Comparison of ENCODE assay signal across 10 cellular contexts in genomic region chr20:13856356-13856755, GRCh38.
"Had no signal": no experiment of that assay in that cellular context is flagged by ENCODE, and none has a peak within 500 bp of the region (broad histone marks: within the 10 kb centered on the region; RNA-seq: fewer than 3 reads in every experiment).

No MANE protein-coding gene starts in this region.

- H3K27ac ChIP-seq: lower lobe of right lung, uterus had no signal

- H3K4me3 ChIP-seq: lower lobe of right lung, uterus had no signal

- H3K4me1 ChIP-seq: lower lobe of right lung had no signal

- H3K27me3 ChIP-seq: uterus had no signal

- ATAC-seq: left cardiac atrium, lower lobe of right lung, natural killer cell had no signal

- H3K36me3 ChIP-seq: lower lobe of right lung, uterus had no signal

- H3K9me3 ChIP-seq: lower lobe of right lung, uterus had no signal

- DNase-seq: activated CD4-positive, alpha-beta T cell treated with anti-CD3 and anti-CD28 coated beads, Interleukin-2, amount 50 U/mL, for 4 hours; activated effector memory CD4-positive, alpha-beta T cell treated with Interleukin-2 at 50 U/mL for 16 hours; activated T-cell treated with anti-CD3 and anti-CD28 coated beads, Interleukin-2, amount 50 U/mL, for 1 hour; left cardiac atrium; lower lobe of right lung; natural killer cell; stimulated activated CD4-positive, alpha-beta T cell treated with anti-CD3 and anti-CD28 coated beads, Interleukin-4, amount 100 ng/mL, for 1 hour; stimulated activated CD8-positive, alpha-beta memory T cell treated with anti-CD3 and anti-CD28 coated beads, Interleukin-4, amount 100 ng/mL, for 48 hours; T-helper 2 cell; uterus had no signal
